ENCODE assay signal across 9 cellular contexts in the genomic region with DNA sequence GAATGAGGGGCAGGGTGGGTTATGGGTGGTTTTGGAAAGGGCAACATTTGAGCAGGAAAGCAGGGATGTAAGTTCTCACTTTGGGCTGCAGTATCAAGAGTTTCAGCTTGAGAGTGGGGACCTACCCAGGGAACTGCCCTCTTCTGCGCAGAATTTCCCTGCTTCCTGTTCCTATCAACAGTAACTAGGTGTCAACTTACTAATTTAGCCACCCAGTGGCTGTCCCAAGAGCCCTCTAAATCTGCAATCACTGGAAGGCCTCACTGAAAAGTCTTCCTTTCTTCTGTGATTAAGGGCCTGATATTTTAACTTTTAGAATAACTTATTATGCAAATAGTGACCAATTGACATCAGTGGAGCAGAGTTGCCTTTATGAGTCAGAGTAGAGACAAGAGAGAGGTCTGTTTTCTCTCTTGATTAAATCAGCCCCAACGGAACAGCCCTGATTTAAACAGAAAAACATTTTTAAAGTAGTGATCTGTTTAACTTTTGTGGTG.
DNase-seq lines count a peak whose midpoint lies in the region; FAIRE-seq and TF ChIP-seq lines count a peak whose summit lies in the region.
"Had no signal": no experiment of that assay in that cellular context is flagged by ENCODE, and none has a peak within 500 bp of the region (broad histone marks: within the 10 kb centered on the region; RNA-seq: fewer than 3 reads in every experiment).

No MANE protein-coding gene starts in this region.

- H3K4me3 ChIP-seq in HAP-1 (no peak overlapping the region), NB4 (ENCODE audit: low read depth, low read length) (no peak overlapping the region)

- TF ChIP-seq POLR2A in NB4 (IDR thresholded peaks at IDR 0.05; ENCODE audit: extremely low read depth, insufficient read length), result no peak

- TF ChIP-seq CTCF in NB4 (IDR thresholded peaks at IDR 0.05; ENCODE audit: low read depth, low read length), result no peak

- H3K36me3 ChIP-seq in HAP-1 (replicated peaks), result no peaks in the 10 kb centered on the region

- H3K9me3 ChIP-seq in HAP-1, result no peaks in the 10 kb centered on the region

- peak; percentile 91 for FAIRE-seq in endometrium (lab: Jason Lieb, UNC)
- FAIRE-seq: A204.1 had no signal

- in situ Hi-C loops in HAP-1 (cut with MboI; ENCODE audit: low sequenced_read_pairs), result loop anchor here (25.0 kb wide), 1 partner anchor 192 kb away; no protein-coding TSS in a partner anchor

- DNase-seq in NCI-H748 (lab: John Stamatoyannopoulos, UW; ENCODE audit: unreplicated experiment), result peak; percentile 17
- no peak for DNase-seq in NCI-H748 treated with DMSO at 0.1 percent for 48 hours (lab: John Stamatoyannopoulos, UW)
- peak; percentile 17 to 21 for DNase-seq in HAP-1 (ENCODE audit: low spot score in 2 of 2)
- peak; percentile 67 for DNase-seq in NB4 (ENCODE audit: low read depth)
- DNase-seq in activated gamma-delta T cell (lab: John Stamatoyannopoulos, UW), result no peak
- no peak for DNase-seq in cortex of kidney (lab: John Stamatoyannopoulos, UW)
- DNase-seq in COR-L47 (lab: John Stamatoyannopoulos, UW), result no peak

- H3K27me3 ChIP-seq in HAP-1 (ENCODE audit: low read depth), result no peaks in the 10 kb centered on the region

- peaks cover 6% of the 10 kb centered on the region; the same call in 1 of the 2 replicates for H3K4me1 ChIP-seq in HAP-1

Comparison
In these comparisons a context has a peak if more than half of its experiments do, and no peak if none do; other contexts are left out.
1. DNase-seq: peak in NCI-H748 (single experiment), HAP-1 (2 of 2) and NB4 (single experiment); none in NCI-H748 treated with DMSO at 0.1 percent for 48 hours (single experiment), activated gamma-delta T cell (single experiment), cortex of kidney (single experiment) and COR-L47 (single experiment).